Comparison of ENCODE assay signal across 2 cellular contexts in the genomic region with DNA sequence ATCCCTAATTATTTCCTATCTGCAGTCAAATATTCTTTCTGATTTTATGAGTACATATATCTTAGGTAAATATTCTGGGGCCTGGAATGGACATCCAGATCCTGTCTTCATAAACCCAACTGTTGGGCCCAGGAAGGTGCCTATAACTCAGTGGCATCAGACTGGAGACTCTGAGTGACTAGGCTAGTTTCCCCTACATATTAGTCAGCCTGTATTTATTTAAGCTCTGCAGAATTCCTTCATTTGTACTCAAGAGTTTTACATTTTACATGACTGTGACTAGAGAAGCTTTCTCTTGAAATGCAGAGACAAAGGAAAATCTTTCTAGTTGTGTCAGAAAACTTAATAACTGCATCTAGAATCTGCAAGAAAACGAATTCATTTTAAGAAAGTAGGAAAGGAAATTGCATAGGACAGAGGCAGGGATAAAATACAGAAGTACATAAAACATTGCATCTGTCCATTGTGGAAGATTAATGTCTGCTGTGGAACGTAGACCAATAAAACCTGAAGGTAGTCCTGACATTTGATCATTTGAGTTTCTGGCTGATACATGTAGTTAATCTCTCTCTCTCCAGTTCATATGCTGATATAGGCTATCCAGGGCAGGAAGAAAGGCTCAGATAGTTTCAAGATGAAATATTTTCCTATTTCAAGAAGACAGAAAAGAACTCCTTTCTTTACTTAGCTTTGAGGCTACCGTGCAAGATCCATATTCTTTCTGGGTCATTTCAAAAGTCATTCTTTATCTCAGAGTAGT.
TF ChIP-seq lines count a peak whose summit lies in the region.

No MANE protein-coding gene starts in this region.

TF ChIP-seq in GM23338, 12 proteins besides CTCF, POLR2A, EP300 and RAD21 (continues in another document):
- TF ChIP-seq ETS1 (IDR thresholded peaks at IDR 0.05) (no peak), EZH2 (IDR thresholded peaks at IDR 0.05; ENCODE audit: low read depth, unreplicated experiment) (no peak), POLR2AphosphoS5 (IDR thresholded peaks at IDR 0.05; ENCODE audit: low read depth) (no peak), STAT1 (IDR thresholded peaks at IDR 0.05; ENCODE audit: unreplicated experiment) (no peak), CREB1 (CRISPR knock-in tag; IDR thresholded peaks at IDR 0.05; ENCODE audit: low read depth) (no peak), ZNF462 (CRISPR knock-in tag; IDR thresholded peaks at IDR 0.05) (no peak), ZNF114 (CRISPR knock-in tag; IDR thresholded peaks at IDR 0.05) (no peak), JUNB (IDR thresholded peaks at IDR 0.05; ENCODE audit: unreplicated experiment) (no peak), EZH2phosphoT487 (IDR thresholded peaks at IDR 0.05; ENCODE audit: unreplicated experiment) (no peak)

TF ChIP-seq in H1, 55 proteins besides CTCF, POLR2A, EP300 and RAD21:
- TF ChIP-seq GABPA (IDR thresholded peaks at IDR 0.05; ENCODE audit: borderline replicate concordance, insufficient read depth, low read length) (no peak), TAF7 (optimal IDR thresholded peaks at IDR 0.05; ENCODE audit: borderline replicate concordance, low read depth, low read length) (no peak), BCL11A (IDR thresholded peaks at IDR 0.05; ENCODE audit: low read depth in 2 of 2, low read length in 2 of 2) (no peak), NANOG (IDR thresholded peaks at IDR 0.05; ENCODE audit: insufficient read depth, low read depth, low read length, poor library complexity, severe bottlenecking) (no peak), SIN3A (conservative IDR thresholded peaks at IDR 0.05 in 1 of 2, IDR thresholded peaks at IDR 0.05 in 1 of 2; ENCODE audit: low read depth in 1 of 2, low read length in 2 of 2) (no peak)
